In the genomic region with DNA sequence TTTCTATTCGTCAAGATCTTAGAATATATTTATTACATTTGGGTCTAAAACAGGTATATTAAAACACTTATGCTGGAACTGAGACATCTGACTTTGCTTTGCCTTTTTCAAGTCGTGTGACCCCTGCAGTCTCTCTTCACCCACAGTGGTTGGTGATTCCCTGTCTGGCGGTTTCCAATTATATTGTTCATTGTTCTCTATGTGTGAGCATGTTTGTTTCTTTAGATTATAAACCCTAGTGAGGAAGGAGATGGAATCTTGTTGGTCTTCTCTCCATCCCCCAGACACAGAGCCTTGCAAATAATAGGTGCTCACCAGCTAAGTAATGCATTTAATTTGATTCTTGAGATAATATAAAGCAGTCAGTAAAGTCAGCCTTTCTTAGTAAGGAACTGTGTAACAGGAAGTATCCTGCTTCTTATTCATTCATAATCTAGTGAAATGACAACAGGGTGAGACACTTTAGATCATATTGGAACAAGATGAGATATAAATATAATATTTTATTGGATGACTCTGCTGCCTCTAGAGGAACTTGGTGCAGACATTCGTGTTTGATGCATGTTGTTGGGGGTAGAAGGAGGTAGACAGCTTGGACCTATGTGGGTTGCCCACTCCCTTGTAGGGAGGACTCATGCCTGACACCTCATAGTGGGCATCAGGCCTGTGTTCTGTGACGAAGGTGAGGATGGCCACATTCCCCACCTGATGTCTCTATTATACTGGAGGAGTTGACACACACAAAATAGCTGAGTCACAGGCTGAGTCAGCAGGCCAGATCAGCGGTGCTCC, we compare ENCODE assay signal across 8 cellular contexts.
DNase-seq lines count a peak whose midpoint lies in the region; ATAC-seq, FAIRE-seq and TF ChIP-seq lines count a peak whose summit lies in the region.

No MANE protein-coding gene starts in this region.

- no peak overlapping the region for H2BK5ac ChIP-seq in mesendoderm (ENCODE audit: low read length)

- no peaks in the 10 kb centered on the region for H3K79me1 ChIP-seq in mesendoderm (ENCODE audit: low read length)

- no peak overlapping the region for H3K56ac ChIP-seq in mesendoderm (ENCODE audit: low read length)

- H3K4me2 ChIP-seq in astrocyte (ENCODE audit: low read length) (peak overlapping the region; percentile 29), mesendoderm (ENCODE audit: low read length) (no peak overlapping the region)

- no peaks in the 10 kb centered on the region for H4K20me1 ChIP-seq in astrocyte (ENCODE audit: insufficient read depth, low read length)

- H3K27ac ChIP-seq in astrocyte (ENCODE audit: low read depth, low read length) (peak overlapping the region; percentile 26), mesendoderm (ENCODE audit: low read depth, low read length) (no peak overlapping the region)

- TF ChIP-seq CTCF in astrocyte (IDR thresholded peaks at IDR 0.05; ENCODE audit: insufficient read depth, low read depth, low read length) = peak; percentile 27

- peaks cover 31% of the 10 kb centered on the region for H3K4me1 ChIP-seq in astrocyte (ENCODE audit: insufficient read depth, low read length)
- H3K4me1 ChIP-seq in mesendoderm (ENCODE audit: control insufficient read depth, low read depth, low read length) = peaks cover 2% of the 10 kb centered on the region

- H4K5ac ChIP-seq in mesendoderm (ENCODE audit: low read length) = no peak overlapping the region

- H3K4me3 ChIP-seq in astrocyte (ENCODE audit: insufficient read depth, low read depth, low read length) (no peak overlapping the region), mesendoderm (ENCODE audit: low read length) (no peak overlapping the region)

- no peak for FAIRE-seq in astrocyte (lab: Jason Lieb, UNC)

- peak overlapping the region; percentile 37 for H2BK15ac ChIP-seq in mesendoderm (replicated peaks; ENCODE audit: low read depth)

- H3K4me3 Mint-ChIP-seq in astrocyte (ENCODE audit: unreplicated experiment) = no peak overlapping the region

- no peak overlapping the region for H2BK120ac ChIP-seq in mesendoderm (ENCODE audit: low read depth, low read length)

- no peaks in the 10 kb centered on the region for H3K27me3 Mint-ChIP-seq in astrocyte (ENCODE audit: low read depth, unreplicated experiment)

- peak overlapping the region; percentile 31 for H2AFZ ChIP-seq in astrocyte (ENCODE audit: low read depth, low read length)

- peaks cover 36% of the 10 kb centered on the region for H3K4me1 Mint-ChIP-seq in astrocyte (ENCODE audit: low read depth, unreplicated experiment)

- H3K36me3 ChIP-seq in astrocyte (ENCODE audit: insufficient read depth, low read length) (no peaks in the 10 kb centered on the region), mesendoderm (ENCODE audit: control insufficient read depth, insufficient read depth, low read length) (no peaks in the 10 kb centered on the region)

- WGBS in mesendoderm (ENCODE audit: extremely low coverage, insufficient coverage, low lambda C conversion rate) = no CpG with 5 or more reads among the region's 6 CpGs

- DNase-seq in COLO829 (ENCODE audit: low spot score) = peak; percentile 12
- peak; percentile 60 for DNase-seq in HPDE6-E6E7 (ENCODE audit: extremely low spot score)
- DNase-seq in astrocyte (ENCODE audit: low read depth) = peak; percentile 76
- peak; percentile 86 for DNase-seq in mesendoderm
- no peak for DNase-seq in RPMI8226
- DNase-seq in cerebellar cortex (ENCODE audit: low spot score) = no peak

- no peak overlapping the region for H4K8ac ChIP-seq in mesendoderm (ENCODE audit: low read depth, low read length)

- H3K9me3 Mint-ChIP-seq in astrocyte (ENCODE audit: unreplicated experiment) = no peaks in the 10 kb centered on the region

- H3K27me3 ChIP-seq in astrocyte (ENCODE audit: insufficient read depth, low read length) (no peaks in the 10 kb centered on the region), mesendoderm (ENCODE audit: insufficient read depth, low read length, poor library complexity) (no peaks in the 10 kb centered on the region)

- H3K23ac ChIP-seq in mesendoderm (ENCODE audit: low read length) = no peak overlapping the region

- peak overlapping the region; percentile 11 for H3K4ac ChIP-seq in mesendoderm (ENCODE audit: low read depth, low read length)

- H3K27ac Mint-ChIP-seq in astrocyte (ENCODE audit: unreplicated experiment) = peak overlapping the region; percentile 87

- H2AK5ac ChIP-seq in mesendoderm (ENCODE audit: low read length) = no peak overlapping the region

- no peak overlapping the region for H3K18ac ChIP-seq in mesendoderm (ENCODE audit: low read length)

- H3K36me3 Mint-ChIP-seq in astrocyte (ENCODE audit: low read depth, unreplicated experiment) = peaks cover 8% of the 10 kb centered on the region

- no peaks in the 10 kb centered on the region for H3K9me3 ChIP-seq in astrocyte (ENCODE audit: insufficient read depth, low read depth, low read length)

- H3K9ac ChIP-seq in astrocyte (ENCODE audit: low read length) = no peak overlapping the region
- H3K9ac ChIP-seq in mesendoderm (ENCODE audit: low read length) = no peak overlapping the region

- H3K79me2 ChIP-seq in astrocyte (ENCODE audit: insufficient read depth, low read length) (no peaks in the 10 kb centered on the region), mesendoderm (ENCODE audit: control insufficient read depth, insufficient read depth, low read length) (no peaks in the 10 kb centered on the region)

- ATAC-seq in HG03175 (IDR thresholded peaks at IDR 0.05; ENCODE audit: unreplicated experiment) = no peak
- no peak for ATAC-seq in GM18870 (IDR thresholded peaks at IDR 0.05; ENCODE audit: unreplicated experiment)

Comparison
In these comparisons a context has a peak if more than half of its experiments do, and no peak if none do; other contexts are left out.
1. DNase-seq: peak in COLO829 (single experiment), HPDE6-E6E7 (single experiment), astrocyte (single experiment) and mesendoderm (single experiment); none in RPMI8226 (single experiment) and cerebellar cortex (single experiment).